In genomic region chr5:32232441-32233219, GRCh38 we compare ENCODE assay signal across 1 cellular context.
TF ChIP-seq lines count a peak whose summit lies in the region.

No MANE protein-coding gene starts in this region.

TF ChIP-seq in HepG2, 621 proteins besides CTCF, POLR2A, EP300 and RAD21 (continued from another document and continues in another):
- TF ChIP-seq, protein P1, sequence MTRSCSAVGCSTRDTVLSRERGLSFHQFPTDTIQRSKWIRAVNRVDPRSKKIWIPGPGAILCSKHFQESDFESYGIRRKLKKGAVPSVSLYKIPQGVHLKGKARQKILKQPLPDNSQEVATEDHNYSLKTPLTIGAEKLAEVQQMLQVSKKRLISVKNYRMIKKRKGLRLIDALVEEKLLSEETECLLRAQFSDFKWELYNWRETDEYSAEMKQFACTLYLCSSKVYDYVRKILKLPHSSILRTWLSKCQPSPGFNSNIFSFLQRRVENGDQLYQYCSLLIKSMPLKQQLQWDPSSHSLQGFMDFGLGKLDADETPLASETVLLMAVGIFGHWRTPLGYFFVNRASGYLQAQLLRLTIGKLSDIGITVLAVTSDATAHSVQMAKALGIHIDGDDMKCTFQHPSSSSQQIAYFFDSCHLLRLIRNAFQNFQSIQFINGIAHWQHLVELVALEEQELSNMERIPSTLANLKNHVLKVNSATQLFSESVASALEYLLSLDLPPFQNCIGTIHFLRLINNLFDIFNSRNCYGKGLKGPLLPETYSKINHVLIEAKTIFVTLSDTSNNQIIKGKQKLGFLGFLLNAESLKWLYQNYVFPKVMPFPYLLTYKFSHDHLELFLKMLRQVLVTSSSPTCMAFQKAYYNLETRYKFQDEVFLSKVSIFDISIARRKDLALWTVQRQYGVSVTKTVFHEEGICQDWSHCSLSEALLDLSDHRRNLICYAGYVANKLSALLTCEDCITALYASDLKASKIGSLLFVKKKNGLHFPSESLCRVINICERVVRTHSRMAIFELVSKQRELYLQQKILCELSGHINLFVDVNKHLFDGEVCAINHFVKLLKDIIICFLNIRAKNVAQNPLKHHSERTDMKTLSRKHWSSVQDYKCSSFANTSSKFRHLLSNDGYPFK (CRISPR knock-in tag; IDR thresholded peaks at IDR 0.05; ENCODE audit: borderline replicate concordance): no peak
- TF ChIP-seq, protein P2, sequence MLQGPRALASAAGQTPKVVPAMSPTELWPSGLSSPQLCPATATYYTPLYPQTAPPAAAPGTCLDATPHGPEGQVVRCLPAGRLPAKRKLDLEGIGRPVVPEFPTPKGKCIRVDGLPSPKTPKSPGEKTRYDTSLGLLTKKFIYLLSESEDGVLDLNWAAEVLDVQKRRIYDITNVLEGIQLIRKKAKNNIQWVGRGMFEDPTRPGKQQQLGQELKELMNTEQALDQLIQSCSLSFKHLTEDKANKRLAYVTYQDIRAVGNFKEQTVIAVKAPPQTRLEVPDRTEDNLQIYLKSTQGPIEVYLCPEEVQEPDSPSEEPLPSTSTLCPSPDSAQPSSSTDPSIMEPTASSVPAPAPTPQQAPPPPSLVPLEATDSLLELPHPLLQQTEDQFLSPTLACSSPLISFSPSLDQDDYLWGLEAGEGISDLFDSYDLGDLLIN (CRISPR knock-in tag; IDR thresholded peaks at IDR 0.05; ENCODE audit: borderline replicate concordance): no peak
- TF ChIP-seq SATB2 (CRISPR knock-in tag; IDR thresholded peaks at IDR 0.05): no peak
- no peak for TF ChIP-seq NKX3-1 (CRISPR knock-in tag; IDR thresholded peaks at IDR 0.05)
- TF ChIP-seq GFI1 (CRISPR knock-in tag; IDR thresholded peaks at IDR 0.05; ENCODE audit: borderline replicate concordance): no peak
- no peak for TF ChIP-seq PAXIP1 (CRISPR knock-in tag; conservative IDR thresholded peaks at IDR 0.05)
- no peak for TF ChIP-seq BCL6 (CRISPR knock-in tag; IDR thresholded peaks at IDR 0.05)
- TF ChIP-seq, protein P3, sequence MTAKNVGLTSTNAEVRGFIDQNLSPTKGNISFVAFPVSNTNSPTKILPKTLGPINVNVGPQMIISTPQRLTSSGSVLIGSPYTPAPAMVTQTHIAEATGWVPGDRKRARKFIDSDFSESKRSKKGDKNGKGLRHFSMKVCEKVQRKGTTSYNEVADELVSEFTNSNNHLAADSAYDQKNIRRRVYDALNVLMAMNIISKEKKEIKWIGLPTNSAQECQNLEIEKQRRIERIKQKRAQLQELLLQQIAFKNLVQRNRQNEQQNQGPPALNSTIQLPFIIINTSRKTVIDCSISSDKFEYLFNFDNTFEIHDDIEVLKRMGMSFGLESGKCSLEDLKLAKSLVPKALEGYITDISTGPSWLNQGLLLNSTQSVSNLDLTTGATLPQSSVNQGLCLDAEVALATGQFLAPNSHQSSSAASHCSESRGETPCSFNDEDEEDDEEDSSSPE (CRISPR knock-in tag; IDR thresholded peaks at IDR 0.05): no peak
- TF ChIP-seq ZNF788 (CRISPR knock-in tag; IDR thresholded peaks at IDR 0.05; ENCODE audit: borderline replicate concordance): peak; percentile 26; the same call in 1 of the 2 replicates
- no peak for TF ChIP-seq CREB3 (CRISPR knock-in tag; IDR thresholded peaks at IDR 0.05)
- 0 out of 2 replicates have a peak, but pooled peaks have one; percentile 6 for TF ChIP-seq PITX1 (CRISPR knock-in tag; IDR thresholded peaks at IDR 0.05)
- no peak for TF ChIP-seq FOXJ3 (CRISPR knock-in tag; IDR thresholded peaks at IDR 0.05; ENCODE audit: borderline replicate concordance)
- TF ChIP-seq SOX6 (IDR thresholded peaks at IDR 0.05): no peak
- TF ChIP-seq SOX6 (CRISPR knock-in tag; IDR thresholded peaks at IDR 0.05): no peak
- TF ChIP-seq RFX5 (IDR thresholded peaks at IDR 0.05; ENCODE audit: low read depth, low read length): no peak
- TF ChIP-seq PTBP1 (IDR thresholded peaks at IDR 0.05; ENCODE audit: low read depth, low read length, poor library complexity, severe bottlenecking): no peak
- TF ChIP-seq ZNF326 (CRISPR knock-in tag; IDR thresholded peaks at IDR 0.05; ENCODE audit: borderline replicate concordance): no peak
- TF ChIP-seq NFE2L2 (IDR thresholded peaks at IDR 0.05; ENCODE audit: low read length): no peak
- TF ChIP-seq MAFG (CRISPR knock-in tag; IDR thresholded peaks at IDR 0.05): no peak
- TF ChIP-seq STAG1 (CRISPR knock-in tag; IDR thresholded peaks at IDR 0.05): peak; percentile 92
- TF ChIP-seq PHF21A (CRISPR knock-in tag; IDR thresholded peaks at IDR 0.05): no peak
- TF ChIP-seq ZNF75D (CRISPR knock-in tag; IDR thresholded peaks at IDR 0.05; ENCODE audit: borderline replicate concordance): no peak
- no peak for TF ChIP-seq POLR2AphosphoS2 (IDR thresholded peaks at IDR 0.05; ENCODE audit: low read depth, low read length)
- TF ChIP-seq, protein P4, sequence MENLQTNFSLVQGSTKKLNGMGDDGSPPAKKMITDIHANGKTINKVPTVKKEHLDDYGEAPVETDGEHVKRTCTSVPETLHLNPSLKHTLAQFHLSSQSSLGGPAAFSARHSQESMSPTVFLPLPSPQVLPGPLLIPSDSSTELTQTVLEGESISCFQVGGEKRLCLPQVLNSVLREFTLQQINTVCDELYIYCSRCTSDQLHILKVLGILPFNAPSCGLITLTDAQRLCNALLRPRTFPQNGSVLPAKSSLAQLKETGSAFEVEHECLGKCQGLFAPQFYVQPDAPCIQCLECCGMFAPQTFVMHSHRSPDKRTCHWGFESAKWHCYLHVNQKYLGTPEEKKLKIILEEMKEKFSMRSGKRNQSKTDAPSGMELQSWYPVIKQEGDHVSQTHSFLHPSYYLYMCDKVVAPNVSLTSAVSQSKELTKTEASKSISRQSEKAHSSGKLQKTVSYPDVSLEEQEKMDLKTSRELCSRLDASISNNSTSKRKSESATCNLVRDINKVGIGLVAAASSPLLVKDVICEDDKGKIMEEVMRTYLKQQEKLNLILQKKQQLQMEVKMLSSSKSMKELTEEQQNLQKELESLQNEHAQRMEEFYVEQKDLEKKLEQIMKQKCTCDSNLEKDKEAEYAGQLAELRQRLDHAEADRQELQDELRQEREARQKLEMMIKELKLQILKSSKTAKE (CRISPR knock-in tag; IDR thresholded peaks at IDR 0.05; ENCODE audit: borderline replicate concordance): no peak
- TF ChIP-seq SMAD9 (CRISPR knock-in tag; IDR thresholded peaks at IDR 0.05): no peak
- 0 out of 2 replicates have a peak, but pooled peaks have one; percentile 14 for TF ChIP-seq RXRB (CRISPR knock-in tag; IDR thresholded peaks at IDR 0.05; ENCODE audit: borderline replicate concordance)
- TF ChIP-seq, protein P5, sequence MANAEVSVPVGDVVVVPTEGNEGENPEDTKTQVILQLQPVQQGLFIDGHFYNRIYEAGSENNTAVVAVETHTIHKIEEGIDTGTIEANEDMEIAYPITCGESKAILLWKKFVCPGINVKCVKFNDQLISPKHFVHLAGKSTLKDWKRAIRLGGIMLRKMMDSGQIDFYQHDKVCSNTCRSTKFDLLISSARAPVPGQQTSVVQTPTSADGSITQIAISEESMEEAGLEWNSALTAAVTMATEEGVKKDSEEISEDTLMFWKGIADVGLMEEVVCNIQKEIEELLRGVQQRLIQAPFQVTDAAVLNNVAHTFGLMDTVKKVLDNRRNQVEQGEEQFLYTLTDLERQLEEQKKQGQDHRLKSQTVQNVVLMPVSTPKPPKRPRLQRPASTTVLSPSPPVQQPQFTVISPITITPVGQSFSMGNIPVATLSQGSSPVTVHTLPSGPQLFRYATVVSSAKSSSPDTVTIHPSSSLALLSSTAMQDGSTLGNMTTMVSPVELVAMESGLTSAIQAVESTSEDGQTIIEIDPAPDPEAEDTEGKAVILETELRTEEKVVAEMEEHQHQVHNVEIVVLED (CRISPR knock-in tag; IDR thresholded peaks at IDR 0.05; ENCODE audit: borderline replicate concordance): peak; percentile 24; the same call in 1 of the 2 replicates
- TF ChIP-seq NFATC3 (CRISPR knock-in tag; IDR thresholded peaks at IDR 0.05): no peak
- TF ChIP-seq, protein P6, sequence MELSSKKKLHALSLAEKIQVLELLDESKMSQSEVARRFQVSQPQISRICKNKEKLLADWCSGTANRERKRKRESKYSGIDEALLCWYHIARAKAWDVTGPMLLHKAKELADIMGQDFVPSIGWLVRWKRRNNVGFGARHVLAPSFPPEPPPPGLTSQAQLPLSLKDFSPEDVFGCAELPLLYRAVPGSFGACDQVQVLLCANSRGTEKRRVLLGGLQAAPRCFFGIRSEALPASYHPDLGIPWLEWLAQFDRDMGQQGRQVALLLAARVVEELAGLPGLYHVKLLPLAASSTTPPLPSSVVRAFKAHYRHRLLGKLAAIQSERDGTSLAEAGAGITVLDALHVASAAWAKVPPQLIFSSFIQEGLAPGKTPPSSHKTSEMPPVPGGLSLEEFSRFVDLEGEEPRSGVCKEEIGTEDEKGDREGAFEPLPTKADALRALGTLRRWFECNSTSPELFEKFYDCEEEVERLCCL (CRISPR knock-in tag; IDR thresholded peaks at IDR 0.05; ENCODE audit: borderline replicate concordance): no peak
- TF ChIP-seq KLF9 (CRISPR knock-in tag; IDR thresholded peaks at IDR 0.05; ENCODE audit: low read depth): no peak
- no peak for TF ChIP-seq PHF20 (CRISPR knock-in tag; IDR thresholded peaks at IDR 0.05)
- TF ChIP-seq MIER3 (CRISPR knock-in tag; IDR thresholded peaks at IDR 0.05; ENCODE audit: borderline replicate concordance): no peak
- TF ChIP-seq ZNF790 (CRISPR knock-in tag; IDR thresholded peaks at IDR 0.05; ENCODE audit: borderline replicate concordance): no peak
- no peak for TF ChIP-seq HOXA9 (CRISPR knock-in tag; IDR thresholded peaks at IDR 0.05; ENCODE audit: borderline replicate concordance)
- no peak for TF ChIP-seq NR2F6 (IDR thresholded peaks at IDR 0.05)
- TF ChIP-seq NR2F6 (CRISPR knock-in tag; IDR thresholded peaks at IDR 0.05): no peak
- TF ChIP-seq POLR2AphosphoS5 (IDR thresholded peaks at IDR 0.05; ENCODE audit: low read depth, low read length): no peak
- TF ChIP-seq ZNF660 (CRISPR knock-in tag; IDR thresholded peaks at IDR 0.05; ENCODE audit: borderline replicate concordance, low read depth): no peak
- TF ChIP-seq GTF2F1 (IDR thresholded peaks at IDR 0.05; ENCODE audit: low read length): no peak
- peak in 1 of 2 experiments; percentile 43; a peak in 1 of 4 replicates for TF ChIP-seq KLF16 (CRISPR knock-in tag; IDR thresholded peaks at IDR 0.05)
- no peak for TF ChIP-seq MXI1 (IDR thresholded peaks at IDR 0.05; ENCODE audit: borderline replicate concordance, low read depth, low read length)
- TF ChIP-seq ZNF816 (CRISPR knock-in tag; IDR thresholded peaks at IDR 0.05; ENCODE audit: borderline replicate concordance): no peak
- no peak for TF ChIP-seq ZNF282 (IDR thresholded peaks at IDR 0.05; ENCODE audit: partially characterized antibody)
- TF ChIP-seq ZSCAN21 (CRISPR knock-in tag; IDR thresholded peaks at IDR 0.05; ENCODE audit: borderline replicate concordance): no peak
- TF ChIP-seq XRCC5 (optimal IDR thresholded peaks at IDR 0.05; ENCODE audit: low read length): peak; percentile 17
- TF ChIP-seq TSC22D2 (CRISPR knock-in tag; IDR thresholded peaks at IDR 0.05; ENCODE audit: borderline replicate concordance): no peak
- TF ChIP-seq, protein P7, sequence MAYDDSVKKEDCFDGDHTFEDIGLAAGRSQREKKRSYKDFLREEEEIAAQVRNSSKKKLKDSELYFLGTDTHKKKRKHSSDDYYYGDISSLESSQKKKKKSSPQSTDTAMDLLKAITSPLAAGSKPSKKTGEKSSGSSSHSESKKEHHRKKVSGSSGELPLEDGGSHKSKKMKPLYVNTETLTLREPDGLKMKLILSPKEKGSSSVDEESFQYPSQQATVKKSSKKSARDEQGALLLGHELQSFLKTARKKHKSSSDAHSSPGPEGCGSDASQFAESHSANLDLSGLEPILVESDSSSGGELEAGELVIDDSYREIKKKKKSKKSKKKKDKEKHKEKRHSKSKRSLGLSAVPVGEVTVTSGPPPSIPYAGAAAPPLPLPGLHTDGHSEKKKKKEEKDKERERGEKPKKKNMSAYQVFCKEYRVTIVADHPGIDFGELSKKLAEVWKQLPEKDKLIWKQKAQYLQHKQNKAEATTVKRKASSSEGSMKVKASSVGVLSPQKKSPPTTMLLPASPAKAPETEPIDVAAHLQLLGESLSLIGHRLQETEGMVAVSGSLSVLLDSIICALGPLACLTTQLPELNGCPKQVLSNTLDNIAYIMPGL (CRISPR knock-in tag; IDR thresholded peaks at IDR 0.05; ENCODE audit: borderline replicate concordance in 1 of 2, low read depth in 1 of 2): peak in 1 of 2 experiments; percentile 6; a peak in 1 of 4 replicates
- TF ChIP-seq, protein P8, sequence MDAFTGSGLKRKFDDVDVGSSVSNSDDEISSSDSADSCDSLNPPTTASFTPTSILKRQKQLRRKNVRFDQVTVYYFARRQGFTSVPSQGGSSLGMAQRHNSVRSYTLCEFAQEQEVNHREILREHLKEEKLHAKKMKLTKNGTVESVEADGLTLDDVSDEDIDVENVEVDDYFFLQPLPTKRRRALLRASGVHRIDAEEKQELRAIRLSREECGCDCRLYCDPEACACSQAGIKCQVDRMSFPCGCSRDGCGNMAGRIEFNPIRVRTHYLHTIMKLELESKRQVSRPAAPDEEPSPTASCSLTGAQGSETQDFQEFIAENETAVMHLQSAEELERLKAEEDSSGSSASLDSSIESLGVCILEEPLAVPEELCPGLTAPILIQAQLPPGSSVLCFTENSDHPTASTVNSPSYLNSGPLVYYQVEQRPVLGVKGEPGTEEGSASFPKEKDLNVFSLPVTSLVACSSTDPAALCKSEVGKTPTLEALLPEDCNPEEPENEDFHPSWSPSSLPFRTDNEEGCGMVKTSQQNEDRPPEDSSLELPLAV (CRISPR knock-in tag; conservative IDR thresholded peaks at IDR 0.05; ENCODE audit: low read depth): no peak
- no peak for TF ChIP-seq ZNF335 (CRISPR knock-in tag; IDR thresholded peaks at IDR 0.05)
